Comparison of ENCODE assay signal across 9 cellular contexts in the genomic region with DNA sequence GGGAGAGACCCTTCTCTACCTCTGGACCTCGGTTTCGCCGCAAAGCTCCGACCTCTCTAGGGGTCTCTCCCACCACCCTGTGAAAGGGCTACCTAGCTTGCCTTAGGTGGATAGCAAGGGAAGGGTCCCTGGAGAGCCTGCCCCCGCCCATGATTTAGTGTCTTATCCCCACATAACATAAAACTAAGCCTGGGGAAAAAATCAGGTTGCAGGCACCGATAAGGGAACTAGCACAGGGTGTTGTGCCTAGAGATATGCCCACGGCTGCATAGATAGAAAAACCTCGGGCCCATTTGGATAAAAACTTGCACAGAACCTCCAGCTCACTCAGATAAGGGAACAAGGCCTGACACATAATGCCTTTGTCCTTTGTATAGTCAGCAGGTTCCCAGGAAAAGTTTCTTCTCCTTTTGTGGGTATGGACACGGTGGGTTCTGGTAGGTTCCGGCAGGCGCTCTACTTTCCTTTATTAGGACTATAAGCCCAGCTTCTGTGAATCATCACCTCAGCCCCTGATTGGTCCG. TPM values are rescaled to one million over a fixed set of nuclear protein-coding genes. Genes with fewer than 3 reads are reported as not detected.
DNase-seq lines count a peak whose midpoint lies in the region; ATAC-seq, FAIRE-seq and TF ChIP-seq lines count a peak whose summit lies in the region.
"Had no signal": no experiment of that assay in that cellular context is flagged by ENCODE, and none has a peak within 500 bp of the region (broad histone marks: within the 10 kb centered on the region; RNA-seq: fewer than 3 reads in every experiment).

No MANE protein-coding gene starts in this region.

- H3K4me3 ChIP-seq in GM23338, result peak overlapping the region; percentile 73
- no peak overlapping the region for H3K4me3 ChIP-seq in SU-DHL-6 (ENCODE audit: insufficient read depth, low read length, poor library complexity, severe bottlenecking)
- peak overlapping the region; percentile 59; the same call in 1 of the 2 replicates for H3K4me3 ChIP-seq in iPS DF 6.9 (ENCODE audit: low read length)
- H3K4me3 ChIP-seq in small intestine (ENCODE audit: low read depth in 1 of 2, low read length in 2 of 2), result peak overlapping the region in 1 of 2 donors; percentile 59

- H2AFZ ChIP-seq in GM23338 (no peak overlapping the region), SU-DHL-6 (ENCODE audit: low read depth, low read length, severe bottlenecking) (peak overlapping the region; percentile 64)

- H3K4me2 ChIP-seq in GM23338 (peak overlapping the region; percentile 69), SU-DHL-6 (ENCODE audit: low read depth, low read length, poor library complexity, severe bottlenecking) (peak overlapping the region; percentile 59)

- no peaks in the 10 kb centered on the region for H3K9me3 Mint-ChIP-seq in GM23338
- H3K9me3 Mint-ChIP-seq: activated naive CD4-positive, alpha-beta T cell treated with anti-CD3 and anti-CD28 coated beads, Interleukin-2, amount 50 U/mL, for 24 hours had no signal

- H3K79me2 ChIP-seq in GM23338 (replicated peaks; ENCODE audit: insufficient read depth), result 0 out of 2 replicates have a peak, but pooled peaks cover 4% of the 10 kb centered on the region
- no peaks in the 10 kb centered on the region for H3K79me2 ChIP-seq in SU-DHL-6 (ENCODE audit: insufficient read depth, low read length)

- no peak for TF ChIP-seq CTCF in GM23338 (conservative IDR thresholded peaks at IDR 0.05; ENCODE audit: low read depth in 2 of 2)
- no peak for TF ChIP-seq CTCF in SU-DHL-6 (IDR thresholded peaks at IDR 0.05; ENCODE audit: insufficient read depth, low read length, poor library complexity, severe bottlenecking)

- peaks cover 3% of the 10 kb centered on the region; the same call in 1 of the 2 replicates for H3K9me3 ChIP-seq in SU-DHL-6 (ENCODE audit: insufficient read depth, low read length)
- no peaks in the 10 kb centered on the region for H3K9me3 ChIP-seq in iPS DF 6.9 (ENCODE audit: control insufficient read depth, insufficient read depth, low read length)
- H3K9me3 ChIP-seq in small intestine (ENCODE audit: control insufficient read depth, low read depth), result no peaks in the 10 kb centered on the region

- H3F3A ChIP-seq in GM23338 (replicated peaks; ENCODE audit: low read depth) (peaks cover 3% of the 10 kb centered on the region; the same call in 1 of the 2 replicates), SU-DHL-6 (ENCODE audit: insufficient read depth) (peaks cover 6% of the 10 kb centered on the region; the same call in 1 of the 2 replicates)

- H3K36me3 ChIP-seq in GM23338 (ENCODE audit: insufficient read depth) (no peaks in the 10 kb centered on the region), SU-DHL-6 (ENCODE audit: low read length) (no peaks in the 10 kb centered on the region; the same call in 1 of the 2 replicates), iPS DF 6.9 (ENCODE audit: control insufficient read depth, insufficient read depth, low read length) (no peaks in the 10 kb centered on the region), small intestine (ENCODE audit: control insufficient read depth in 2 of 2, insufficient read depth in 2 of 2, low read length in 2 of 2) (no peaks in the 10 kb centered on the region)

- no peak for FAIRE-seq in small intestine (lab: Jason Lieb, UNC)

- H3K9me2 ChIP-seq in GM23338 (ENCODE audit: insufficient read depth) (no peaks in the 10 kb centered on the region), SU-DHL-6 (replicated peaks; ENCODE audit: insufficient read depth, low read length) (no peaks in the 10 kb centered on the region)

- DNase-seq in GM23338 (ENCODE audit: low spot score) (no peak), iPS DF 6.9 (ENCODE audit: low read depth, low spot score) (no peak), small intestine (no peak), iPS-NIHi11 (ENCODE audit: low spot score) (no peak), CD1c-positive myeloid dendritic cell (ENCODE audit: extremely low spot score) (no peak)
- no peak for DNase-seq in central memory CD4-positive, alpha-beta T cell

- no peak overlapping the region for H3K4me3 Mint-ChIP-seq in GM23338

- peaks cover 9% of the 10 kb centered on the region for H3K4me1 Mint-ChIP-seq in GM23338

- H3K9ac ChIP-seq in SU-DHL-6 (ENCODE audit: low read length), result no peak overlapping the region

- H3K27me3 ChIP-seq in GM23338 (ENCODE audit: insufficient read depth), result no peaks in the 10 kb centered on the region
- no peaks in the 10 kb centered on the region for H3K27me3 ChIP-seq in SU-DHL-6 (ENCODE audit: low read length)
- H3K27me3 ChIP-seq in iPS DF 6.9 (ENCODE audit: control insufficient read depth, insufficient read depth, low read length), result no peaks in the 10 kb centered on the region
- no peaks in the 10 kb centered on the region for H3K27me3 ChIP-seq in small intestine (ENCODE audit: control insufficient read depth in 2 of 2, insufficient read depth in 2 of 2, low read length in 2 of 2)

- H3K4me1 ChIP-seq in GM23338 (ENCODE audit: insufficient read depth) (peaks cover 9% of the 10 kb centered on the region), iPS DF 6.9 (ENCODE audit: control insufficient read depth, insufficient read depth, low read length) (no peaks in the 10 kb centered on the region), small intestine (ENCODE audit: control insufficient read depth in 2 of 2, insufficient read depth in 1 of 2, low read depth in 1 of 2, low read length in 1 of 2) (peaks cover 0 to 5% of the 10 kb centered on the region in 2 donors)

- no peaks in the 10 kb centered on the region for H3K27me3 Mint-ChIP-seq in GM23338 (ENCODE audit: insufficient read depth, low read depth, poor library complexity)
- H3K27me3 Mint-ChIP-seq: activated naive CD4-positive, alpha-beta T cell treated with anti-CD3 and anti-CD28 coated beads, Interleukin-2, amount 50 U/mL, for 24 hours had no signal

- no peaks in the 10 kb centered on the region for H4K20me1 ChIP-seq in GM23338 (replicated peaks; ENCODE audit: insufficient read depth)
- no peaks in the 10 kb centered on the region for H4K20me1 ChIP-seq in SU-DHL-6 (ENCODE audit: low read depth, low read length)

- whole genome bisulfite sequencing in iPS DF 6.9 (ENCODE audit: insufficient coverage, insufficient read length), result no CpG with 5 or more reads among the region's 12 CpGs
- WGBS in small intestine, 3 donors, result 31 to 36% (median 31%) methylated on average over 12 of the region's 12 CpGs

- ATAC-seq in GM23338 (peak; percentile 4), GM21786 (IDR thresholded peaks at IDR 0.05; ENCODE audit: unreplicated experiment) (no peak)

- no peak overlapping the region for H3K27ac Mint-ChIP-seq in GM23338

- H3K36me3 Mint-ChIP-seq in GM23338 (ENCODE audit: low read depth), result no peaks in the 10 kb centered on the region; the same call in 2 of the 3 replicates
- H3K36me3 Mint-ChIP-seq: activated naive CD4-positive, alpha-beta T cell treated with anti-CD3 and anti-CD28 coated beads, Interleukin-2, amount 50 U/mL, for 24 hours had no signal

- peak overlapping the region; percentile 90 for H3K27ac ChIP-seq in GM23338 (ENCODE audit: low read depth)
- H3K27ac ChIP-seq in SU-DHL-6 (ENCODE audit: low read depth, low read length), result no peak overlapping the region
- H3K27ac ChIP-seq in iPS DF 6.9 (ENCODE audit: low read length), result no peak overlapping the region
- peak overlapping the region; percentile 86 to 99 for H3K27ac ChIP-seq in small intestine (ENCODE audit: low read depth in 1 of 2, low read length in 1 of 2)

TF ChIP-seq in GM23338, 12 proteins besides CTCF, POLR2A, EP300 and RAD21 (continues in another document):
- TF ChIP-seq NANOG (IDR thresholded peaks at IDR 0.05; ENCODE audit: borderline replicate concordance) (no peak), EZH2 (IDR thresholded peaks at IDR 0.05; ENCODE audit: low read depth, unreplicated experiment) (no peak), POLR2AphosphoS5 (IDR thresholded peaks at IDR 0.05; ENCODE audit: low read depth) (no peak), ZNF114 (CRISPR knock-in tag; IDR thresholded peaks at IDR 0.05) (no peak), STAT1 (IDR thresholded peaks at IDR 0.05; ENCODE audit: unreplicated experiment) (no peak), ZNF331 (CRISPR knock-in tag; IDR thresholded peaks at IDR 0.05; ENCODE audit: low read depth) (no peak), CREB1 (CRISPR knock-in tag; IDR thresholded peaks at IDR 0.05; ENCODE audit: low read depth) (no peak), JUNB (IDR thresholded peaks at IDR 0.05; ENCODE audit: unreplicated experiment) (no peak)
- TF ChIP-seq, protein P1, sequence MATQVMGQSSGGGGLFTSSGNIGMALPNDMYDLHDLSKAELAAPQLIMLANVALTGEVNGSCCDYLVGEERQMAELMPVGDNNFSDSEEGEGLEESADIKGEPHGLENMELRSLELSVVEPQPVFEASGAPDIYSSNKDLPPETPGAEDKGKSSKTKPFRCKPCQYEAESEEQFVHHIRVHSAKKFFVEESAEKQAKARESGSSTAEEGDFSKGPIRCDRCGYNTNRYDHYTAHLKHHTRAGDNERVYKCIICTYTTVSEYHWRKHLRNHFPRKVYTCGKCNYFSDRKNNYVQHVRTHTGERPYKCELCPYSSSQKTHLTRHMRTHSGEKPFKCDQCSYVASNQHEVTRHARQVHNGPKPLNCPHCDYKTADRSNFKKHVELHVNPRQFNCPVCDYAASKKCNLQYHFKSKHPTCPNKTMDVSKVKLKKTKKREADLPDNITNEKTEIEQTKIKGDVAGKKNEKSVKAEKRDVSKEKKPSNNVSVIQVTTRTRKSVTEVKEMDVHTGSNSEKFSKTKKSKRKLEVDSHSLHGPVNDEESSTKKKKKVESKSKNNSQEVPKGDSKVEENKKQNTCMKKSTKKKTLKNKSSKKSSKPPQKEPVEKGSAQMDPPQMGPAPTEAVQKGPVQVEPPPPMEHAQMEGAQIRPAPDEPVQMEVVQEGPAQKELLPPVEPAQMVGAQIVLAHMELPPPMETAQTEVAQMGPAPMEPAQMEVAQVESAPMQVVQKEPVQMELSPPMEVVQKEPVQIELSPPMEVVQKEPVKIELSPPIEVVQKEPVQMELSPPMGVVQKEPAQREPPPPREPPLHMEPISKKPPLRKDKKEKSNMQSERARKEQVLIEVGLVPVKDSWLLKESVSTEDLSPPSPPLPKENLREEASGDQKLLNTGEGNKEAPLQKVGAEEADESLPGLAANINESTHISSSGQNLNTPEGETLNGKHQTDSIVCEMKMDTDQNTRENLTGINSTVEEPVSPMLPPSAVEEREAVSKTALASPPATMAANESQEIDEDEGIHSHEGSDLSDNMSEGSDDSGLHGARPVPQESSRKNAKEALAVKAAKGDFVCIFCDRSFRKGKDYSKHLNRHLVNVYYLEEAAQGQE (IDR thresholded peaks at IDR 0.05; ENCODE audit: unreplicated experiment), result no peak

RNA-seq across cellular contexts. Expression of a gene that starts 0.8 kb away (rescaled TPM):
- 4.7 and 12.1 TPM in 2 replicates for total RNA-seq in GM23338 (2014; rRNA removed; shearing (Covaris generic))
- polyA plus RNA-seq in GM23338 (2016; fragmentation: Nextera tagmentation; extraction: Ambion mirVana) (2.8 and 3.1 TPM in 2 replicates), small intestine (1 to 10 TPM; 1.3 to 5.1 (median 4.6) TPM)

RNA-seq across cellular contexts. Expression of a gene that starts 14.6 kb away (rescaled TPM):
- 4.3 and 7.6 TPM in 2 replicates for total RNA-seq in GM23338 (2014; rRNA removed; shearing (Covaris generic))
- 2.8 and 3.0 TPM in 2 replicates for polyA plus RNA-seq in GM23338 (2016; fragmentation: Nextera tagmentation; extraction: Ambion mirVana)
- polyA plus RNA-seq in small intestine, result 1 to 10 TPM; 1.1 to 2.2 (median 1.5) TPM

RNA-seq across cellular contexts. Expression of a gene that starts 53.7 kb away (rescaled TPM):
- total RNA-seq in GM23338 (2014; rRNA removed; shearing (Covaris generic)), result 8.4 and 10.5 TPM in 2 replicates
- polyA plus RNA-seq in GM23338 (2016; fragmentation: Nextera tagmentation; extraction: Ambion mirVana) (6.0 and 7.5 TPM in 2 replicates), small intestine (1 to 10 TPM in 2 of 3 donors, under 1 TPM in 1; 0.81 to 1.3 (median 1.1) TPM)

Comparison
In these comparisons a context has a peak if more than half of its experiments do, and no peak if none do; other contexts are left out.
1. H3K27ac ChIP-seq: peak in GM23338 (single experiment) and small intestine (2 of 2); none in SU-DHL-6 (single experiment) and iPS DF 6.9 (single experiment).